ENCODE assay signal across 15 cellular contexts in genomic region chr1:23566304-23566703, GRCh38. TPM values are rescaled to one million over a fixed set of nuclear protein-coding genes. Genes with fewer than 3 reads are reported as not detected.
DNase-seq lines count a peak whose midpoint lies in the region; ATAC-seq, FAIRE-seq and TF ChIP-seq lines count a peak whose summit lies in the region.
"Had no signal": no experiment of that assay in that cellular context is flagged by ENCODE, and none has a peak within 500 bp of the region (broad histone marks: within the 10 kb centered on the region; RNA-seq: fewer than 3 reads in every experiment).

No MANE protein-coding gene starts in this region.

- no peaks in the 10 kb centered on the region for H3K36me3 ChIP-seq in OCI-LY1 (ENCODE audit: insufficient read depth, low read length)
- no peaks in the 10 kb centered on the region for H3K36me3 ChIP-seq in endothelial cell of umbilical vein (ENCODE audit: control insufficient read depth in 2 of 2, extremely low read depth in 1 of 2, insufficient read depth in 2 of 2, low read length in 2 of 2)
- H3K36me3 ChIP-seq in smooth muscle cell (ENCODE audit: low read depth), result no peaks in the 10 kb centered on the region

- H3K4me2 ChIP-seq in OCI-LY1 (ENCODE audit: low read length) (no peak overlapping the region), endothelial cell of umbilical vein (ENCODE audit: insufficient read depth, low read length) (no peak overlapping the region), smooth muscle cell (no peak overlapping the region)
- H3K4me2 ChIP-seq: PC-9 had no signal

- no TSS peak for BruUV-seq in endothelial cell of umbilical vein (replicated peaks; lab: Mats Ljungman, UMichigan)

- dilution Hi-C loops in endothelial cell of umbilical vein (cut with MboI; ENCODE audit: extremely low pct_ligation_motif_present, low sequenced_read_pairs), result no loop called here

- H3K27me3 ChIP-seq in OCI-LY1 (ENCODE audit: insufficient read depth, low read length) (no peaks in the 10 kb centered on the region), endothelial cell of umbilical vein (ENCODE audit: control insufficient read depth in 2 of 2, insufficient read depth in 2 of 2, low read length in 2 of 2) (no peaks in the 10 kb centered on the region), smooth muscle cell (ENCODE audit: low read depth) (no peaks in the 10 kb centered on the region)

- FAIRE-seq in endothelial cell of umbilical vein (lab: Jason Lieb, UNC), result no peak
- FAIRE-seq: endometrium had no signal

- POLR2A ChIA-PET in endothelial cell of umbilical vein (lab: Charles Lee), result no interaction called here

- H3K9ac ChIP-seq in OCI-LY1 (ENCODE audit: low read length), result no peak overlapping the region
- no peak overlapping the region for H3K9ac ChIP-seq in endothelial cell of umbilical vein (replicated peaks; ENCODE audit: extremely low read depth, insufficient read depth, low read length)
- H3K9ac ChIP-seq in smooth muscle cell (ENCODE audit: low read depth), result no peak overlapping the region

- H3K9me2 ChIP-seq in OCI-LY1 (ENCODE audit: low read depth, low read length), result no peaks in the 10 kb centered on the region

- H3K27me3 Mint-ChIP-seq in activated T-helper 2 cell treated with anti-CD3 and anti-CD28 coated beads, Interferon-gamma antibody, Interleukin-2, Interleukin-4, amounts not matched to agents 10 μg/mL and 5 μg/mL and 100 μg/mL, durations not matched to agents 14 hours and 24 hours and 36 hours (ENCODE audit: low read depth), result peaks cover 71% of the 10 kb centered on the region

- TF ChIP-seq CTCF in OCI-LY1 (IDR thresholded peaks at IDR 0.05; ENCODE audit: low read length), result peak; percentile 43; the same call in 1 of the 2 replicates
- peak; percentile 8 to 35 for TF ChIP-seq CTCF in endothelial cell of umbilical vein (IDR thresholded peaks at IDR 0.05; ENCODE audit: extremely low read depth in 1 of 2, insufficient read depth in 1 of 2, low read depth in 1 of 2, low read length in 2 of 2)
- no peak for TF ChIP-seq CTCF in smooth muscle cell (IDR thresholded peaks at IDR 0.05; ENCODE audit: borderline replicate concordance, insufficient read depth, poor library complexity, severe bottlenecking)

- H3K9me3 Mint-ChIP-seq in activated T-helper 2 cell treated with anti-CD3 and anti-CD28 coated beads, Interferon-gamma antibody, Interleukin-2, Interleukin-4, amounts not matched to agents 10 μg/mL and 5 μg/mL and 100 μg/mL, durations not matched to agents 14 hours and 24 hours and 36 hours, result no peaks in the 10 kb centered on the region

- WGBS in smooth muscle cell (ENCODE audit: low lambda C conversion rate), result 96% methylated on average over 6 of the region's 6 CpGs

- DNase-seq in EH (ENCODE audit: low read depth) (peak; percentile 20), endothelial cell of umbilical vein (ENCODE audit: low read depth, low spot score) (no peak), smooth muscle cell (lab: John Stamatoyannopoulos, UW; ENCODE audit: unreplicated experiment) (no peak), hypothalamus (lab: John Stamatoyannopoulos, UW) (no peak)
- no peak for DNase-seq in activated T-helper 2 cell treated with anti-CD3 and anti-CD28 coated beads, Interferon-gamma antibody, Interleukin-2, Interleukin-4, amounts not matched to agents 10 μg/mL and 5 μg/mL and 100 μg/mL, durations not matched to agents 14 hours and 24 hours and 36 hours (ENCODE audit: low spot score)
- DNase-seq: activated T-cell treated with anti-CD3 and anti-CD28 coated beads, Interleukin-2, amount 50 U/mL, for 48 hours; GDM1; immature natural killer cell; NCI-H187 treated with DMSO at 0.1 percent for 48 hours; occipital lobe; PC-9 had no signal

- H2AFZ ChIP-seq in OCI-LY1 (ENCODE audit: low read length) (no peak overlapping the region), endothelial cell of umbilical vein (ENCODE audit: low read depth, low read length) (no peak overlapping the region), smooth muscle cell (ENCODE audit: low read depth) (no peak overlapping the region)
- H2AFZ ChIP-seq: PC-9 had no signal

- H3K9me3 ChIP-seq in OCI-LY1 (ENCODE audit: low read length), result no peaks in the 10 kb centered on the region
- H3K9me3 ChIP-seq in endothelial cell of umbilical vein (replicated peaks; ENCODE audit: control insufficient read depth, insufficient read depth, low read length), result no peaks in the 10 kb centered on the region
- H3K9me3 ChIP-seq in smooth muscle cell (replicated peaks; ENCODE audit: low read depth), result no peaks in the 10 kb centered on the region

- ATAC-seq in HG02852 (IDR thresholded peaks at IDR 0.05; ENCODE audit: unreplicated experiment), result no peak
- no peak for ATAC-seq in HG03460 (IDR thresholded peaks at IDR 0.05; ENCODE audit: unreplicated experiment)

- peaks cover 4% of the 10 kb centered on the region for H3K36me3 Mint-ChIP-seq in activated T-helper 2 cell treated with anti-CD3 and anti-CD28 coated beads, Interferon-gamma antibody, Interleukin-2, Interleukin-4, amounts not matched to agents 10 μg/mL and 5 μg/mL and 100 μg/mL, durations not matched to agents 14 hours and 24 hours and 36 hours (ENCODE audit: low read depth)

- H3F3A ChIP-seq in OCI-LY1 (ENCODE audit: insufficient read depth, low read length) (peaks cover 7% of the 10 kb centered on the region; the same call in 1 of the 2 replicates), smooth muscle cell (ENCODE audit: low read depth) (peaks cover 40% of the 10 kb centered on the region)

- H4K20me1 ChIP-seq in OCI-LY1 (ENCODE audit: insufficient read depth, low read length) (no peaks in the 10 kb centered on the region), endothelial cell of umbilical vein (replicated peaks; ENCODE audit: control insufficient read depth, extremely low read depth, insufficient read depth, low read length) (no peaks in the 10 kb centered on the region), smooth muscle cell (ENCODE audit: low read depth) (no peaks in the 10 kb centered on the region)

- H3K79me2 ChIP-seq in OCI-LY1 (ENCODE audit: insufficient read depth, low read length), result no peaks in the 10 kb centered on the region
- no peaks in the 10 kb centered on the region for H3K79me2 ChIP-seq in endothelial cell of umbilical vein (ENCODE audit: control insufficient read depth, insufficient read depth, low read length)
- H3K79me2 ChIP-seq in smooth muscle cell (ENCODE audit: low read depth), result no peaks in the 10 kb centered on the region

- intact Hi-C loops in endothelial cell of umbilical vein (cut with micrococcal nuclease), result no loop called here
- intact Hi-C loops in activated T-helper 2 cell treated with anti-CD3 and anti-CD28 coated beads, Interferon-gamma antibody, Interleukin-2, Interleukin-4, amounts not matched to agents 10 μg/mL and 5 μg/mL and 100 μg/mL, durations not matched to agents 14 hours and 24 hours and 36 hours (cut with micrococcal nuclease), result no loop called here

- H3K27ac ChIP-seq in OCI-LY1 (ENCODE audit: low read depth, low read length, poor library complexity, severe bottlenecking) (peak overlapping the region; percentile 1), endothelial cell of umbilical vein (ENCODE audit: insufficient read depth, low read depth, low read length) (no peak overlapping the region), smooth muscle cell (ENCODE audit: low read depth) (peak overlapping the region; percentile 99)
- H3K27ac ChIP-seq: PC-9 had no signal

- CTCF ChIA-PET in endothelial cell of umbilical vein (lab: Charles Lee), result interaction anchor here (0.9 to 1.9 kb wide), 4 partner anchors 11 to 71 kb away, joined by 3 to 7 read pairs (median 4); no protein-coding TSS in a partner anchor

- H3K4me1 ChIP-seq in OCI-LY1 (ENCODE audit: insufficient read depth, low read length, severe bottlenecking) (peaks cover 43% of the 10 kb centered on the region), endothelial cell of umbilical vein (ENCODE audit: control insufficient read depth, extremely low read depth, insufficient read depth, low read length) (peaks cover 20% of the 10 kb centered on the region), smooth muscle cell (ENCODE audit: low read depth) (peaks cover 55% of the 10 kb centered on the region)

- H3K9me1 ChIP-seq in endothelial cell of umbilical vein (replicated peaks; ENCODE audit: control insufficient read depth, extremely low read depth, insufficient read depth, low read length), result no peaks in the 10 kb centered on the region

- no peak overlapping the region for H3K4me3 ChIP-seq in OCI-LY1 (ENCODE audit: low read depth, low read length, poor library complexity, severe bottlenecking)
- H3K4me3 ChIP-seq in endothelial cell of umbilical vein (replicated peaks in 1 of 3; ENCODE audit: insufficient read depth in 1 of 3, low read depth in 1 of 3, low read length in 3 of 3), result no peak overlapping the region
- H3K4me3 ChIP-seq in smooth muscle cell, result no peak overlapping the region
- H3K4me3 ChIP-seq: PC-9 had no signal

- TF ChIP-seq POLR2A in endothelial cell of umbilical vein (IDR thresholded peaks at IDR 0.05; ENCODE audit: low read depth, low read length), result no peak

- no peak overlapping the region for H3K4me3 Mint-ChIP-seq in activated T-helper 2 cell treated with anti-CD3 and anti-CD28 coated beads, Interferon-gamma antibody, Interleukin-2, Interleukin-4, amounts not matched to agents 10 μg/mL and 5 μg/mL and 100 μg/mL, durations not matched to agents 14 hours and 24 hours and 36 hours (ENCODE audit: low read depth)
- H3K4me3 Mint-ChIP-seq: immature natural killer cell had no signal

- no peak overlapping the region for H3K27ac Mint-ChIP-seq in activated T-helper 2 cell treated with anti-CD3 and anti-CD28 coated beads, Interferon-gamma antibody, Interleukin-2, Interleukin-4, amounts not matched to agents 10 μg/mL and 5 μg/mL and 100 μg/mL, durations not matched to agents 14 hours and 24 hours and 36 hours
- H3K27ac Mint-ChIP-seq: immature natural killer cell had no signal

- H3K4me1 Mint-ChIP-seq in activated T-helper 2 cell treated with anti-CD3 and anti-CD28 coated beads, Interferon-gamma antibody, Interleukin-2, Interleukin-4, amounts not matched to agents 10 μg/mL and 5 μg/mL and 100 μg/mL, durations not matched to agents 14 hours and 24 hours and 36 hours (ENCODE audit: low read depth), result peaks cover 25% of the 10 kb centered on the region

RNA-seq across cellular contexts. Expression of gene ID3, which starts 7.0 kb away (rescaled TPM):
- total RNA-seq in endothelial cell of umbilical vein (277 and 310 TPM in 2 replicates), smooth muscle cell (629 and 752 TPM in 2 replicates)
- polyA plus RNA-seq in endothelial cell of umbilical vein (783 and 971 TPM in 2 replicates), smooth muscle cell (929 and 1,018 TPM in 2 replicates)
- polyA plus RNA-seq in endothelial cell of umbilical vein (2011; cell fraction: cytosol; rRNA removed), result 696 and 743 TPM in 2 replicates
- 934 and 1,004 TPM in 2 replicates for polyA plus RNA-seq in endothelial cell of umbilical vein (2011; cell fraction: nucleus; rRNA removed)
- 264 and 295 TPM in 2 replicates for polyA plus RNA-seq in endothelial cell of umbilical vein (2012)
- polyA minus RNA-seq in endothelial cell of umbilical vein, result 160 and 202 TPM in 2 replicates
- 421 TPM for polyA minus RNA-seq in endothelial cell of umbilical vein (2011; cell fraction: cytosol; rRNA and poly(A)+ RNA removed)
- 377 and 561 TPM in 2 replicates for polyA minus RNA-seq in endothelial cell of umbilical vein (2011; cell fraction: nucleus; rRNA and poly(A)+ RNA removed)
- 24.7 and 26.9 TPM in 2 replicates for total RNA-seq in activated T-helper 2 cell treated with anti-CD3 and anti-CD28 coated beads, Interferon-gamma antibody, Interleukin-2, Interleukin-4, amounts not matched to agents 10 μg/mL and 5 μg/mL and 100 μg/mL, durations not matched to agents 14 hours and 24 hours and 36 hours

RNA-seq across cellular contexts. Expression of gene E2F2, which starts 35.3 kb away (rescaled TPM):
- 5.0 and 5.6 TPM in 2 replicates for total RNA-seq in endothelial cell of umbilical vein
- polyA plus RNA-seq in endothelial cell of umbilical vein, result 0.83 and 1.1 TPM in 2 replicates
- polyA plus RNA-seq in endothelial cell of umbilical vein (2011; cell fraction: cytosol; rRNA removed), result 0.95 and 1.2 TPM in 2 replicates
- 1.9 and 2.0 TPM in 2 replicates for polyA plus RNA-seq in endothelial cell of umbilical vein (2011; cell fraction: nucleus; rRNA removed)
- polyA plus RNA-seq in endothelial cell of umbilical vein (2012), result 1.1 and 1.6 TPM in 2 replicates
- polyA minus RNA-seq in endothelial cell of umbilical vein, result 1.5 and 1.9 TPM in 2 replicates
- polyA minus RNA-seq in endothelial cell of umbilical vein (2011; cell fraction: cytosol; rRNA and poly(A)+ RNA removed), result 11.7 TPM
- 1.6 and 2.9 TPM in 2 replicates for polyA minus RNA-seq in endothelial cell of umbilical vein (2011; cell fraction: nucleus; rRNA and poly(A)+ RNA removed)
- 0.63 and 1.2 TPM in 2 replicates for total RNA-seq in smooth muscle cell
- polyA plus RNA-seq in smooth muscle cell, result 1.4 and 2.1 TPM in 2 replicates
- total RNA-seq in activated T-helper 2 cell treated with anti-CD3 and anti-CD28 coated beads, Interferon-gamma antibody, Interleukin-2, Interleukin-4, amounts not matched to agents 10 μg/mL and 5 μg/mL and 100 μg/mL, durations not matched to agents 14 hours and 24 hours and 36 hours, result 17.2 and 18.6 TPM in 2 replicates
